In genomic region chr17:44848257-44848795, GRCh38 we compare ENCODE assay signal across 1 cellular context.
TF ChIP-seq lines count a peak whose summit lies in the region.

No MANE protein-coding gene starts in this region.

TF ChIP-seq in endothelial cell of umbilical vein, 7 proteins besides CTCF, POLR2A, EP300 and RAD21:
- TF ChIP-seq POLR2AphosphoS5 (IDR thresholded peaks at IDR 0.05; ENCODE audit: insufficient read depth, low read depth, low read length) (peak; percentile 22), MAX (IDR thresholded peaks at IDR 0.05; ENCODE audit: insufficient read depth, insufficient read length) (no peak)
